Comparison of ENCODE assay signal across 9 cellular contexts in the genomic region with DNA sequence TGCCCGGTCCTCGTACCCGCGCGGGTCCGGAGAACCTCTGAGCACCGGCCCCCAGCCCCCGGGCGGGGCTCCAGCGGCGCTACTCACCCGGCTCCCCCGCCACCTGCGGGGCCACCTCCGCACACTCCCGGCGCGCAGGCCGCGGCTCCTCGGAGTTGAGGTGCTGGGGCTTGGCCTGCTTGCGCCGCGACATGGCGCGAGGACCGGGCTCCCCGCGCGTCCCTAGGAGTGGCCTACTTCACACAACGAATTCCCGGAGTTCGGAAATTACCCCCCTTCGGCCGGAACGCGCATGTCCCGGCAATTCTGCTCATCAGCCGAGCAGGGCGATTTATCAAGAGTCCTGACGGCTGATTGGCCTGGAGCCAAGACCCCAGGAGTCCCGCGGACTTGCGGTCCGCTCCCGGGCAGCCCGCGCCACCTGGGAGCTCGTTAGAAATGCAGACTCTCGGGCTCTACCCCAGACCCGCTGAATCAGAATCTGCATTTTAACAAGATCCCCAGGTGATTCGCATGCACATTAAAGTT.
DNase-seq lines count a peak whose midpoint lies in the region; ATAC-seq and TF ChIP-seq lines count a peak whose summit lies in the region.
"Had no signal": no experiment of that assay in that cellular context is flagged by ENCODE, and none has a peak within 500 bp of the region (broad histone marks: within the 10 kb centered on the region; RNA-seq: fewer than 3 reads in every experiment).

No MANE protein-coding gene starts in this region.

- no peaks in the 10 kb centered on the region for H3K36me3 Mint-ChIP-seq in activated CD4-positive, alpha-beta T cell treated with anti-CD3 and anti-CD28 coated beads, Interleukin-2, amount 10 ng/mL, durations not matched to agents 7 days and 5 days (ENCODE audit: low read depth)
- H3K36me3 Mint-ChIP-seq: IgD-negative memory B cell had no signal

- no peaks in the 10 kb centered on the region for H3K9me2 ChIP-seq in neural cell (ENCODE audit: insufficient read depth, low read length)

- no peaks in the 10 kb centered on the region for H3K9me3 Mint-ChIP-seq in activated CD4-positive, alpha-beta T cell treated with anti-CD3 and anti-CD28 coated beads, Interleukin-2, amount 10 ng/mL, durations not matched to agents 7 days and 5 days
- H3K9me3 Mint-ChIP-seq: IgD-negative memory B cell had no signal

- no peaks in the 10 kb centered on the region for H3K79me2 ChIP-seq in fibroblast of lung (ENCODE audit: control insufficient read depth, insufficient read depth, low read length)
- H3K79me2 ChIP-seq in neural cell (replicated peaks; ENCODE audit: insufficient read depth, low read length): no peaks in the 10 kb centered on the region

- H3K4me1 ChIP-seq in ES-I3 (ENCODE audit: insufficient read depth, low read length) (no peaks in the 10 kb centered on the region), fibroblast of lung (ENCODE audit: control insufficient read depth, extremely low read depth, insufficient read depth, low read length) (no peaks in the 10 kb centered on the region)

- H3K36me3 ChIP-seq in ES-I3 (ENCODE audit: insufficient read depth, low read length) (no peaks in the 10 kb centered on the region), fibroblast of lung (ENCODE audit: control insufficient read depth, insufficient read depth, low read length) (no peaks in the 10 kb centered on the region), neural cell (ENCODE audit: insufficient read depth, low read length) (no peaks in the 10 kb centered on the region)

- H3K27ac Mint-ChIP-seq in activated CD4-positive, alpha-beta T cell treated with anti-CD3 and anti-CD28 coated beads, Interleukin-2, amount 10 ng/mL, durations not matched to agents 7 days and 5 days: no peak overlapping the region
- H3K27ac Mint-ChIP-seq: IgD-negative memory B cell had no signal

- H3K4me1 Mint-ChIP-seq in activated CD4-positive, alpha-beta T cell treated with anti-CD3 and anti-CD28 coated beads, Interleukin-2, amount 10 ng/mL, durations not matched to agents 7 days and 5 days: peaks cover 22% of the 10 kb centered on the region

- DNase-seq in RPMI7951 (ENCODE audit: low read depth) (peak; percentile 44), fibroblast of lung (ENCODE audit: low read depth in 2 of 2) (peak; percentile 46 to 54), MV-4-11 (lab: John Stamatoyannopoulos, UW) (no peak), COR-L47 (lab: John Stamatoyannopoulos, UW) (no peak)
- no peak for DNase-seq in activated CD4-positive, alpha-beta T cell treated with anti-CD3 and anti-CD28 coated beads, Interleukin-2, amount 10 ng/mL, durations not matched to agents 7 days and 5 days

- H3K27me3 Mint-ChIP-seq in activated CD4-positive, alpha-beta T cell treated with anti-CD3 and anti-CD28 coated beads, Interleukin-2, amount 10 ng/mL, durations not matched to agents 7 days and 5 days: peaks cover 35% of the 10 kb centered on the region

- POLR2A ChIA-PET in activated CD4-positive, alpha-beta T cell treated with anti-CD3 and anti-CD28 coated beads, Interleukin-2, amount 10 ng/mL, durations not matched to agents 7 days and 5 days (lab: Charles Lee): no interaction called here

- H3F3A ChIP-seq in neural cell (ENCODE audit: insufficient read depth, low read length, poor library complexity, severe bottlenecking): no peaks in the 10 kb centered on the region

- no peak for TF ChIP-seq RAD21 in neural cell (conservative IDR thresholded peaks at IDR 0.05)

- H2AFZ ChIP-seq in fibroblast of lung (ENCODE audit: low read length): peak overlapping the region; percentile 62
- no peak overlapping the region for H2AFZ ChIP-seq in neural cell (ENCODE audit: low read depth, low read length)

- no peak for TF ChIP-seq EP300 in neural cell (conservative IDR thresholded peaks at IDR 0.05; ENCODE audit: poor library complexity, severe bottlenecking)

- H3K9me3 ChIP-seq in ES-I3 (ENCODE audit: control insufficient read depth, insufficient read depth, low read length) (no peaks in the 10 kb centered on the region), fibroblast of lung (ENCODE audit: control insufficient read depth, insufficient read depth, low read depth, low read length) (no peaks in the 10 kb centered on the region), neural cell (ENCODE audit: low read length) (no peaks in the 10 kb centered on the region)

- H3K4me3 Mint-ChIP-seq in activated CD4-positive, alpha-beta T cell treated with anti-CD3 and anti-CD28 coated beads, Interleukin-2, amount 10 ng/mL, durations not matched to agents 7 days and 5 days: no peak overlapping the region

- H3K4me2 ChIP-seq in fibroblast of lung (ENCODE audit: extremely low read depth, insufficient read depth, low read length) (peak overlapping the region; percentile 81), neural cell (ENCODE audit: low read length) (no peak overlapping the region)

- no peak for TF ChIP-seq CTCF in fibroblast of lung (conservative IDR thresholded peaks at IDR 0.05 in 1 of 2, IDR thresholded peaks at IDR 0.05 in 1 of 2; ENCODE audit: low read depth in 1 of 2, low read length in 2 of 2)
- no peak for TF ChIP-seq CTCF in neural cell (IDR thresholded peaks at IDR 0.05; ENCODE audit: poor library complexity, severe bottlenecking)

- H3K27ac ChIP-seq in fibroblast of lung (ENCODE audit: insufficient read depth, low read length): no peak overlapping the region
- H3K27ac ChIP-seq in neural cell (ENCODE audit: low read length): no peak overlapping the region

- ATAC-seq in GM21528 (IDR thresholded peaks at IDR 0.05; ENCODE audit: low FRiP score, unreplicated experiment): no peak

- H3K4me3 ChIP-seq in fibroblast of lung (replicated peaks in 1 of 4; ENCODE audit: control extremely low read depth in 1 of 4, insufficient read depth in 1 of 4, low read depth in 3 of 4, low read length in 4 of 4) (peak overlapping the region; percentile 61 to 76 (median 64)), neural cell (ENCODE audit: low read length) (peak overlapping the region; percentile 63)

- H3K9ac ChIP-seq in ES-I3 (ENCODE audit: low read depth, low read length) (peak overlapping the region; percentile 51), fibroblast of lung (ENCODE audit: insufficient read depth, low read length) (no peak overlapping the region), neural cell (ENCODE audit: low read length) (no peak overlapping the region)

- H3K27me3 ChIP-seq in fibroblast of lung (ENCODE audit: control insufficient read depth, insufficient read depth, low read length) (no peaks in the 10 kb centered on the region), neural cell (ENCODE audit: insufficient read depth, low read depth, low read length) (peaks cover 56% of the 10 kb centered on the region)

- CTCF ChIA-PET in activated CD4-positive, alpha-beta T cell treated with anti-CD3 and anti-CD28 coated beads, Interleukin-2, amount 10 ng/mL, durations not matched to agents 7 days and 5 days (lab: Charles Lee): interaction anchor here (0.9 kb wide), 1 partner anchor 12 kb away, joined by 4 read pairs; no protein-coding TSS in a partner anchor

- H4K20me1 ChIP-seq in fibroblast of lung (ENCODE audit: control insufficient read depth, extremely low read depth, insufficient read depth, low read length): no peaks in the 10 kb centered on the region
- no peaks in the 10 kb centered on the region for H4K20me1 ChIP-seq in neural cell (ENCODE audit: insufficient read depth)

TF ChIP-seq in neural cell, 6 proteins besides CTCF, POLR2A, EP300 and RAD21:
- TF ChIP-seq EZH2 (IDR thresholded peaks at IDR 0.05; ENCODE audit: borderline replicate concordance, insufficient read depth, low read length, poor library complexity, severe bottlenecking): peak; percentile 59
- no peak for TF ChIP-seq SMC3 (conservative IDR thresholded peaks at IDR 0.05; ENCODE audit: poor library complexity)
- TF ChIP-seq TAF1 (IDR thresholded peaks at IDR 0.05; ENCODE audit: low read depth): no peak

Comparison
In these comparisons a context has a peak if more than half of its experiments do, and no peak if none do; other contexts are left out.
1. DNase-seq: peak in RPMI7951 (single experiment) and fibroblast of lung (2 of 2); none in MV-4-11 (single experiment), activated CD4-positive, alpha-beta T cell treated with anti-CD3 and anti-CD28 coated beads, Interleukin-2, amount 10 ng/mL, durations not matched to agents 7 days and 5 days (single experiment) and COR-L47 (single experiment).